22 cellular contexts compared by ENCODE assay signal in genomic region chr1:57122031-57122430, GRCh38.
"Had no signal": no experiment of that assay in that cellular context is flagged by ENCODE, and none has a peak within 500 bp of the region (broad histone marks: within the 10 kb centered on the region; RNA-seq: fewer than 3 reads in every experiment).

No MANE protein-coding gene starts in this region.

- H3K4me3 ChIP-seq: left lung, lower lobe of right lung, ovary, right atrium auricular region, right lobe of liver, smooth muscle cell, tibial nerve, uterus had no signal

- DNase-seq: left colon; left lung; lower lobe of right lung; mammary epithelial cell; mesenchymal stem cell; naive thymus-derived CD8-positive, alpha-beta T cell; nucleus accumbens; ovary; right lobe of liver; stimulated activated CD4-positive, alpha-beta T cell treated with anti-CD3 and anti-CD28 coated beads, Interleukin-1b, Interleukin-23, amount 100 ng/mL, for 48 hours; stimulated activated CD4-positive, alpha-beta T cell treated with anti-CD3 and anti-CD28 coated beads, Interleukin-2, amount 100 ng/mL, for 48 hours; stimulated activated CD4-positive, alpha-beta T cell treated with anti-CD3 and anti-CD28 coated beads, Interleukin-4, amount 100 ng/mL, for 4 hours; stimulated activated CD8-positive, alpha-beta memory T cell treated with anti-CD3 and anti-CD28 coated beads, Interleukin-4, amount 100 ng/mL, for 48 hours; stimulated activated naive CD4-positive, alpha-beta T cell treated with Interleukin-2 at 50 U/mL for 16 hours; stimulated activated naive CD8-positive, alpha-beta T cell treated with anti-CD3 and anti-CD28 coated beads, Interleukin-15, amount 100 ng/mL, for 72 hours; substantia nigra; uterus had no signal

- H3K9me3 ChIP-seq: left lung, lower lobe of right lung, ovary, right atrium auricular region, right lobe of liver, tibial nerve, uterus had no signal

- H3K4me2 ChIP-seq: smooth muscle cell had no signal

- H3K4me1 ChIP-seq: left lung, right atrium auricular region, right lobe of liver, uterus had no signal

- H3K36me3 ChIP-seq: left lung, lower lobe of right lung, ovary, right atrium auricular region, right lobe of liver, tibial nerve, uterus had no signal

- FAIRE-seq: keratinocyte had no signal

- H3K27me3 ChIP-seq: left lung, ovary, right atrium auricular region, right lobe of liver, tibial nerve, uterus had no signal

- ATAC-seq: left colon; left lung; lower lobe of right lung; naive thymus-derived CD8-positive, alpha-beta T cell; stimulated activated memory B cell treated with anti-CD40 and anti-IgM and Interleukin-4, amounts not matched to agents 10 μg/mL and 1 μg/mL and 100 μg/mL, for 72 hours; stimulated activated naive CD8-positive, alpha-beta T cell treated with anti-CD3 and anti-CD28 coated beads, Interleukin-15, amount 100 ng/mL, for 72 hours had no signal

- H3K27ac ChIP-seq: left lung, lower lobe of right lung, ovary, right atrium auricular region, right lobe of liver, uterus had no signal
